Comparison of ENCODE assay signal across 19 cellular contexts in genomic region chr6:56435326-56435725, GRCh38.
A peak's percentile ranks its signal among the peaks of the same experiment; 100 is the strongest.
DNase-seq lines count a peak whose midpoint lies in the region; FAIRE-seq and TF ChIP-seq lines count a peak whose summit lies in the region.
"Had no signal": no experiment of that assay in that cellular context is flagged by ENCODE, and none has a peak within 500 bp of the region (broad histone marks: within the 10 kb centered on the region; RNA-seq: fewer than 3 reads in every experiment).

No MANE protein-coding gene starts in this region.

- H3K9ac ChIP-seq in rectal smooth muscle tissue (ENCODE audit: low read length): no peak overlapping the region

- intact Hi-C loops in esophagus muscularis mucosa (cut with DNase I): loop anchor here (5.0 kb wide), 1 partner anchor 58 kb away; no protein-coding TSS in a partner anchor
- intact Hi-C loops in adrenal gland (cut with DNase I): no loop called here

- no peak for TF ChIP-seq EP300 in esophagus muscularis mucosa (IDR thresholded peaks at IDR 0.05)

- peak; percentile 28 for FAIRE-seq in RCC 7860 (lab: Jason Lieb, UNC)
- FAIRE-seq: A549, D721Med, G401.6, GM12891 had no signal

- H3K27ac ChIP-seq in esophagus muscularis mucosa (replicated peaks in 1 of 4): peak overlapping the region in 3 of 4 donors; percentile 20 to 32 (median 27)
- peak overlapping the region; percentile 17 for H3K27ac ChIP-seq in rectal smooth muscle tissue (ENCODE audit: low read depth, low read length)
- H3K27ac ChIP-seq in adrenal gland: no peak overlapping the region
- H3K27ac ChIP-seq: A549, C4-2B had no signal

- TF ChIP-seq POLR2A in esophagus muscularis mucosa (IDR thresholded peaks at IDR 0.05; ENCODE audit: low read depth) (no peak), adrenal gland (IDR thresholded peaks at IDR 0.05) (no peak)

- H3K4me1 ChIP-seq in esophagus muscularis mucosa (peaks cover 0 to 34% (median 25%) of the 10 kb centered on the region in 4 donors), rectal smooth muscle tissue (ENCODE audit: control insufficient read depth, insufficient read depth, low read length) (peaks cover 12% of the 10 kb centered on the region), adrenal gland (replicated peaks in 1 of 2) (no peaks in the 10 kb centered on the region)
- H3K4me1 ChIP-seq: A549, BE2C, HAP-1 had no signal

- H3K9me3 ChIP-seq in esophagus muscularis mucosa (peaks cover 0 to 5% (median 1%) of the 10 kb centered on the region in 4 donors), adrenal gland (replicated peaks in 1 of 3) (no peaks in the 10 kb centered on the region)
- H3K9me3 ChIP-seq: BE2C, HAP-1 had no signal

- H3K36me3 ChIP-seq in esophagus muscularis mucosa (no peaks in the 10 kb centered on the region), rectal smooth muscle tissue (ENCODE audit: control insufficient read depth, insufficient read depth, low read length) (no peaks in the 10 kb centered on the region), adrenal gland (replicated peaks in 1 of 2) (no peaks in the 10 kb centered on the region)
- H3K36me3 ChIP-seq: BE2C, HAP-1 had no signal

- 49% methylated on average over 2 of the region's 2 CpGs for WGBS in esophagus muscularis mucosa
- 93 to 97% (median 95%) methylated on average over 2 of the region's 2 CpGs for WGBS in adrenal gland, 4 donors

- H3K4me3 ChIP-seq in esophagus muscularis mucosa (no peak overlapping the region), rectal smooth muscle tissue (ENCODE audit: low read length) (no peak overlapping the region), adrenal gland (no peak overlapping the region)
- H3K4me3 ChIP-seq: A549, HAP-1 had no signal

- no peak for TF ChIP-seq CTCF in esophagus muscularis mucosa (IDR thresholded peaks at IDR 0.05)
- no peak for TF ChIP-seq CTCF in adrenal gland (IDR thresholded peaks at IDR 0.05)

- DNase-seq in M059J (ENCODE audit: low read depth): peak; percentile 62
- no peak for DNase-seq in RCC 7860 (ENCODE audit: low spot score)
- DNase-seq in esophagus muscularis mucosa (ENCODE audit: extremely low spot score): no peak
- no peak for DNase-seq in effector CD8-positive, alpha-beta T cell (lab: John Stamatoyannopoulos, UW)
- no peak for DNase-seq in glomerular visceral epithelial cell (ENCODE audit: extremely low spot score)
- no peak for DNase-seq in adrenal gland
- DNase-seq: BE2C; CD4-positive, alpha-beta memory T cell; DMS153; DMS79 treated with DMSO at 0.1 percent for 48 hours; EL; GOT3 had no signal

- H3K27me3 ChIP-seq in esophagus muscularis mucosa (no peaks in the 10 kb centered on the region), rectal smooth muscle tissue (ENCODE audit: control insufficient read depth, insufficient read depth, low read length) (no peaks in the 10 kb centered on the region), adrenal gland (no peaks in the 10 kb centered on the region)
- H3K27me3 ChIP-seq: BE2C had no signal

Comparison
In these comparisons a context has a peak if more than half of its experiments do, and no peak if none do; other contexts are left out.
1. H3K27ac ChIP-seq: peak in esophagus muscularis mucosa (3 of 4) and rectal smooth muscle tissue (single experiment); none in adrenal gland (0 of 5).